ENCODE assay signal across 10 cellular contexts in the genomic region with DNA sequence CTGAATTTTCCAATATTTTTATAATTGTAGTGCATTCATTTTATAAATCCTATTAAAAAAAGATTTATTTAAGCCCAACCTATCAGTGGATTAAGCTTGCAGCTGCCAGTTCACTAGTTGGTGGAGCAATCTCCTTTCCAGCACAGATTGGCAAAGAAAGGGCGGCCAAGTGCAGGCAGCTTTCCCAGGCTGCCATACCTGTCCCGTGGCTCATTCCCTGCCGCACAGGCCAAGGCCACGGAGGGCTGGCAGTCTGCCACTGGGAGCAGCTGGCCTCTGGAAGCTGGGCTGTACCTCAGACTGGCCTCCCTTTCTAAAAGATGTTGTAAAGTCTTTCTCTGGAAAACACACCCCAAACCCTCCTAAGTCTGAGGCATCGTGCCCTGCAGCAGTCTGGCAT.
DNase-seq lines count a peak whose midpoint lies in the region; ATAC-seq and TF ChIP-seq lines count a peak whose summit lies in the region.
"Had no signal": no experiment of that assay in that cellular context is flagged by ENCODE, and none has a peak within 500 bp of the region (broad histone marks: within the 10 kb centered on the region; RNA-seq: fewer than 3 reads in every experiment).

No MANE protein-coding gene starts in this region.

- in situ Hi-C loops in mammary epithelial cell (cut with MboI; ENCODE audit: low sequenced_read_pairs in 2 of 2), result no loop called here

- H2AFZ ChIP-seq in mammary epithelial cell (ENCODE audit: low read depth, low read length), result peak overlapping the region; percentile 59

- ATAC-seq in right lobe of liver (peak; percentile 97 to 99 (median 98)), HG03520 (IDR thresholded peaks at IDR 0.05; ENCODE audit: unreplicated experiment) (no peak)

- no peak for TF ChIP-seq EP300 in esophagus muscularis mucosa (IDR thresholded peaks at IDR 0.05)

- intact Hi-C loops in mammary epithelial cell (cut with micrococcal nuclease), result loop anchor here (5.0 kb wide), 1 partner anchor 144 kb away; no protein-coding TSS in a partner anchor
- intact Hi-C loops in right lobe of liver (cut with DNase I), result no loop called here
- intact Hi-C loops in esophagus muscularis mucosa (cut with DNase I), result no loop called here

- 4% methylated on average over 5 of the region's 5 CpGs for WGBS in mammary epithelial cell (ENCODE audit: low coverage, missing lambda C conversion rate)
- whole genome bisulfite sequencing in right lobe of liver (ENCODE audit: insufficient coverage, low coverage, low lambda C conversion rate, missing lambda C conversion rate), result 23% methylated on average over 5 of the region's 5 CpGs
- 30% methylated on average over 3 of the region's 5 CpGs for WGBS in esophagus muscularis mucosa

- H3K27ac ChIP-seq in AG04450 (ENCODE audit: low read depth, low read length) (peak overlapping the region; percentile 39), mammary epithelial cell (ENCODE audit: insufficient read depth, low read depth, low read length) (no peak overlapping the region), right lobe of liver (peak overlapping the region in 1 of 3 donors; percentile 11), esophagus muscularis mucosa (replicated peaks in 1 of 4) (no peak overlapping the region)

- TF ChIP-seq CTCF in AG04450 (IDR thresholded peaks at IDR 0.05; ENCODE audit: low read depth, low read length) (no peak), mammary epithelial cell (conservative IDR thresholded peaks at IDR 0.05 in 1 of 2, IDR thresholded peaks at IDR 0.05 in 1 of 2; ENCODE audit: extremely low read depth in 1 of 2, insufficient read depth in 1 of 2, low read depth in 1 of 2, low read length in 2 of 2) (no peak), right lobe of liver (IDR thresholded peaks at IDR 0.05) (no peak), esophagus muscularis mucosa (IDR thresholded peaks at IDR 0.05) (no peak)

- H3K4me2 ChIP-seq in mammary epithelial cell (ENCODE audit: insufficient read depth, low read depth, low read length), result peak overlapping the region; percentile 1

- POLR2A ChIA-PET in AG04450 (lab: Yijun Ruan, JAX), result interaction anchor here (1.1 kb wide), 1 partner anchor 343 kb away, joined by 3 read pairs; no protein-coding TSS in a partner anchor

- H4K20me1 ChIP-seq in mammary epithelial cell (ENCODE audit: insufficient read depth, low read length), result no peaks in the 10 kb centered on the region

- H3K79me2 ChIP-seq in mammary epithelial cell (ENCODE audit: insufficient read depth, low read length), result no peaks in the 10 kb centered on the region

- dilution Hi-C loops in mammary epithelial cell (cut with HindIII; ENCODE audit: low sequenced_read_pairs), result no loop called here

- BruUV-seq in mammary epithelial cell (replicated peaks; lab: Mats Ljungman, UMichigan), result no TSS peak

- DNase-seq in AG04450 (ENCODE audit: low read depth, low spot score) (peak; percentile 68), MG63 (peak; percentile 95), mammary epithelial cell (peak; percentile 84), right lobe of liver (peak; percentile 90 to 96 (median 94)), NCI-H2227 (lab: John Stamatoyannopoulos, UW; ENCODE audit: unreplicated experiment) (no peak), esophagus muscularis mucosa (ENCODE audit: extremely low spot score) (no peak)
- no peak for DNase-seq in activated naive CD4-positive, alpha-beta T cell (lab: John Stamatoyannopoulos, UW)
- DNase-seq: erythroblast, MM.1S had no signal

- H3K4me3 ChIP-seq in AG04450 (ENCODE audit: low read depth, low read length) (no peak overlapping the region), MG63 (no peak overlapping the region), mammary epithelial cell (replicated peaks in 1 of 3; ENCODE audit: insufficient read depth in 1 of 3, low read depth in 2 of 3, low read length in 3 of 3) (no peak overlapping the region), right lobe of liver (no peak overlapping the region), esophagus muscularis mucosa (no peak overlapping the region)

- H3K4me1 ChIP-seq in mammary epithelial cell (ENCODE audit: insufficient read depth, low read length), result peaks cover 5% of the 10 kb centered on the region
- peaks cover 0 to 12% (median 4%) of the 10 kb centered on the region in 4 donors for H3K4me1 ChIP-seq in right lobe of liver
- H3K4me1 ChIP-seq in esophagus muscularis mucosa, result peaks cover 7 to 19% (median 10%) of the 10 kb centered on the region in 4 donors

- CTCF ChIA-PET in AG04450 (lab: Charles Lee) (interaction anchor here (1.3 to 1.7 kb wide), 3 partner anchors 24 to 144 kb away, joined by 4 to 7 read pairs (median 4); no protein-coding TSS in a partner anchor), mammary epithelial cell (lab: Charles Lee; ENCODE audit: low non-redundant PET) (no interaction called here)

- peaks cover 2% of the 10 kb centered on the region for H3K27me3 ChIP-seq in AG04450 (ENCODE audit: control insufficient read depth, insufficient read depth, low read length)
- no peaks in the 10 kb centered on the region for H3K27me3 ChIP-seq in MG63
- H3K27me3 ChIP-seq in mammary epithelial cell (ENCODE audit: insufficient read depth, low read length), result no peaks in the 10 kb centered on the region
- no peaks in the 10 kb centered on the region for H3K27me3 ChIP-seq in right lobe of liver
- no peaks in the 10 kb centered on the region for H3K27me3 ChIP-seq in esophagus muscularis mucosa

- no peaks in the 10 kb centered on the region for H3K36me3 ChIP-seq in MG63
- H3K36me3 ChIP-seq in mammary epithelial cell (ENCODE audit: insufficient read depth, low read length), result no peaks in the 10 kb centered on the region
- H3K36me3 ChIP-seq in right lobe of liver, result no peaks in the 10 kb centered on the region
- H3K36me3 ChIP-seq in esophagus muscularis mucosa, result no peaks in the 10 kb centered on the region

- H3K9me3 ChIP-seq in AG04450 (ENCODE audit: control insufficient read depth, insufficient read depth, low read length), result no peaks in the 10 kb centered on the region; the same call in 1 of the 2 replicates
- H3K9me3 ChIP-seq in MG63, result no peaks in the 10 kb centered on the region
- no peaks in the 10 kb centered on the region for H3K9me3 ChIP-seq in mammary epithelial cell (replicated peaks; ENCODE audit: insufficient read depth, low read length)
- no peaks in the 10 kb centered on the region for H3K9me3 ChIP-seq in right lobe of liver
- no peaks in the 10 kb centered on the region for H3K9me3 ChIP-seq in esophagus muscularis mucosa

- H3K9ac ChIP-seq in mammary epithelial cell (ENCODE audit: insufficient read depth, low read length), result no peak overlapping the region

- TF ChIP-seq POLR2A in right lobe of liver (IDR thresholded peaks at IDR 0.05) (no peak), esophagus muscularis mucosa (IDR thresholded peaks at IDR 0.05; ENCODE audit: low read depth) (no peak)

Comparison
In these comparisons a context has a peak if more than half of its experiments do, and no peak if none do; other contexts are left out.
1. DNase-seq: peak in AG04450 (single experiment), MG63 (single experiment), mammary epithelial cell (single experiment) and right lobe of liver (3 of 3); none in NCI-H2227 (single experiment), activated naive CD4-positive, alpha-beta T cell (0 of 4) and esophagus muscularis mucosa (single experiment).